Comparison of ENCODE assay signal across 8 cellular contexts in genomic region chr13:46893820-46894533, GRCh38. TPM values are rescaled to one million over a fixed set of nuclear protein-coding genes. Genes with fewer than 3 reads are reported as not detected.
DNase-seq lines count a peak whose midpoint lies in the region; ATAC-seq, FAIRE-seq and TF ChIP-seq lines count a peak whose summit lies in the region.

No MANE protein-coding gene starts in this region.

- H3K9me1 ChIP-seq in keratinocyte (ENCODE audit: control insufficient read depth, extremely low read depth, insufficient read depth, low read length), result no peaks in the 10 kb centered on the region

- TF ChIP-seq CTCF in cardiac fibroblast (IDR thresholded peaks at IDR 0.05; ENCODE audit: low read depth, low read length) (peak; percentile 85), keratinocyte (optimal IDR thresholded peaks at IDR 0.05 in 1 of 3, IDR thresholded peaks at IDR 0.05 in 1 of 3, conservative IDR thresholded peaks at IDR 0.05 in 1 of 3; ENCODE audit: extremely low read depth in 1 of 3, insufficient read depth in 2 of 3, low read length in 3 of 3) (peak; percentile 59 to 97 (median 80))

- peak; percentile 84 for ATAC-seq in GM21786 (IDR thresholded peaks at IDR 0.05; ENCODE audit: unreplicated experiment)

- H3K4me3 ChIP-seq in cardiac fibroblast (replicated peaks in 1 of 2; ENCODE audit: low read depth in 2 of 2, low read length in 2 of 2) (peak overlapping the region; percentile 64 to 68), keratinocyte (ENCODE audit: control insufficient read depth in 2 of 3, extremely low read depth in 1 of 3, insufficient read depth in 2 of 3, low read depth in 1 of 3, low read length in 3 of 3) (peak overlapping the region; percentile 38 to 61 (median 59))

- H3K79me2 ChIP-seq in keratinocyte (ENCODE audit: control insufficient read depth, insufficient read depth, low read length), result no peaks in the 10 kb centered on the region

- no peak overlapping the region for H3K27ac ChIP-seq in keratinocyte (ENCODE audit: control insufficient read depth, insufficient read depth, low read length)

- H3K9me3 ChIP-seq in keratinocyte (ENCODE audit: control insufficient read depth, low read depth, low read length), result no peaks in the 10 kb centered on the region

- no peak for FAIRE-seq in keratinocyte (lab: Jason Lieb, UNC)

- peaks cover 49% of the 10 kb centered on the region for H3K27me3 ChIP-seq in keratinocyte (ENCODE audit: control insufficient read depth, extremely low read depth, insufficient read depth, low read length)

- peak overlapping the region; percentile 84 for H3K4me2 ChIP-seq in keratinocyte (ENCODE audit: control insufficient read depth, extremely low read depth, insufficient read depth, low read depth, low read length)

- no peaks in the 10 kb centered on the region for H4K20me1 ChIP-seq in keratinocyte (ENCODE audit: control insufficient read depth, extremely low read depth, insufficient read depth, low read length)

- H2AFZ ChIP-seq in keratinocyte (ENCODE audit: control insufficient read depth, low read length), result peak overlapping the region; percentile 63

- DNase-seq in ELF-1 (ENCODE audit: low read depth, low spot score) (peak; percentile 83), M059J (ENCODE audit: low read depth) (peak; percentile 21), cardiac fibroblast (ENCODE audit: low read depth in 2 of 2) (peak; percentile 53 to 60), keratinocyte (ENCODE audit: low read depth, low spot score) (no peak), H4 (ENCODE audit: low spot score) (no peak)
- peak; percentile 20 to 30 (median 24) for DNase-seq in activated CD4-positive, CD25-positive, alpha-beta regulatory T cell (lab: John Stamatoyannopoulos, UW)
- peak; percentile 46 to 56 for DNase-seq in stimulated activated CD4-positive, alpha-beta T cell treated with anti-CD3 and anti-CD28 coated beads, Interleukin-12 subunit alpha, Interleukin-12 subunit beta, amount 100 ng/mL, for 24 hours (ENCODE audit: low read depth in 2 of 2)

- dilution Hi-C loops in keratinocyte (cut with MboI; ENCODE audit: extremely low pct_ligation_motif_present, low sequenced_read_pairs), result no loop called here

- H3K4me1 ChIP-seq in keratinocyte (ENCODE audit: control insufficient read depth, extremely low read depth, insufficient read depth, low read length), result peaks cover 3% of the 10 kb centered on the region

- no peaks in the 10 kb centered on the region for H3K36me3 ChIP-seq in keratinocyte (ENCODE audit: control insufficient read depth in 2 of 2, extremely low read depth in 1 of 2, insufficient read depth in 2 of 2, low read length in 2 of 2)

- H3K9ac ChIP-seq in keratinocyte (ENCODE audit: control insufficient read depth, extremely low read depth, insufficient read depth, low read length), result no peak overlapping the region

RNA-seq across cellular contexts. Expression of gene HTR2A, which starts 2.9 kb away (rescaled TPM):
- total RNA-seq in M059J (2014; rRNA removed; shearing (Covaris generic)), result 0.02 TPM in 1 of 2 replicates, not detected in the other
- polyA plus RNA-seq in keratinocyte, result not detected in 3 replicates
- polyA plus RNA-seq in keratinocyte (2011; ENCODE audit: low read depth), result not detected
- not detected in 2 replicates for polyA plus RNA-seq in keratinocyte (2011; cell fraction: cytosol; rRNA removed)
- not detected in 2 replicates for polyA plus RNA-seq in keratinocyte (2011; cell fraction: nucleus; rRNA removed)
- polyA plus RNA-seq in keratinocyte (2012; ENCODE audit: low replicate concordance), result not detected in 2 replicates
- not detected in 3 replicates for polyA minus RNA-seq in keratinocyte
- polyA minus RNA-seq in keratinocyte (2011; cell fraction: cytosol; rRNA and poly(A)+ RNA removed), result not detected
- not detected in 2 replicates for polyA minus RNA-seq in keratinocyte (2011; cell fraction: nucleus; rRNA and poly(A)+ RNA removed)
- 0.08 TPM in 1 of 2 replicates, not detected in the other for total RNA-seq in H4 (2014; rRNA removed; shearing (Covaris generic))

Comparison
In these comparisons a context has a peak if more than half of its experiments do, and no peak if none do; other contexts are left out.
1. DNase-seq: peak in ELF-1 (single experiment), M059J (single experiment), activated CD4-positive, CD25-positive, alpha-beta regulatory T cell (4 of 4), cardiac fibroblast (2 of 2) and stimulated activated CD4-positive, alpha-beta T cell treated with anti-CD3 and anti-CD28 coated beads, Interleukin-12 subunit alpha, Interleukin-12 subunit beta, amount 100 ng/mL, for 24 hours (2 of 2); none in keratinocyte (single experiment) and H4 (single experiment).